Comparison of ENCODE assay signal across 18 cellular contexts in the genomic region with DNA sequence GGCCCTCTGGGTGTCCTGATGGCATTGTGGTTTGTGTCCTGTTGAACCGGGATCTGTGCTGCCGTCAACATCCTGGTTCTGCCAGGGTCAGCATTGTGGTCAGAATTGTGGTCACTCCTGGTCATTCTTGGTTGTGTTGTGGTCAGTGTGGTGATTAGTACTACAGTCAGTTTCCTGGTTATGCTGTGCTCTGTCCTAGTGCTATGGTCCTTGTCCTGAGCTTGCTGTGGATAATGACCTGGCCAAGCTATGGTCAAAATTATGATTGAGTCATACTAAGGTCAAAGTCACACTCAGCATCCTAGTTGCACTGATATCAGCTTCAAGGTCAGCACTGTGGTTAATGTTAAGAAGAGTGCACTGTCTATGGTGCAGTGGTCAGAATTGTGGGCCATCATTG. TPM values are rescaled to one million over a fixed set of nuclear protein-coding genes. Genes with fewer than 3 reads are reported as not detected.
"Had no signal": no experiment of that assay in that cellular context is flagged by ENCODE, and none has a peak within 500 bp of the region (broad histone marks: within the 10 kb centered on the region; RNA-seq: fewer than 3 reads in every experiment).

No MANE protein-coding gene starts in this region.

- H3K27ac Mint-ChIP-seq: activated B cell treated with CpG ODN at 0.5 μM for 24 hours; activated CD4-positive, alpha-beta T cell treated with anti-CD3 and anti-CD28 coated beads, Interleukin-2, amount 10 ng/mL, durations not matched to agents 24 days and 14 days; activated naive CD4-positive, alpha-beta T cell treated with anti-CD3 and anti-CD28 coated beads, Interleukin-2, amount 10 ng/mL, durations not matched to agents 7 days and 5 days; immature natural killer cell; natural killer cell; stimulated activated naive CD8-positive, alpha-beta T cell treated with anti-CD3 and anti-CD28 coated beads, Interleukin-15, Interleukin-2, amounts not matched to agents 100 ng/mL and 50 ng/mL, for 24 hours had no signal

- H3K36me3 Mint-ChIP-seq: activated naive CD4-positive, alpha-beta T cell treated with anti-CD3 and anti-CD28 coated beads, Interleukin-2, amount 10 ng/mL, durations not matched to agents 7 days and 5 days; immature natural killer cell; natural killer cell had no signal

- H3K9me3 Mint-ChIP-seq: natural killer cell; stimulated activated naive CD8-positive, alpha-beta T cell treated with anti-CD3 and anti-CD28 coated beads, Interleukin-15, Interleukin-2, amounts not matched to agents 100 ng/mL and 50 ng/mL, for 24 hours had no signal

- H3K9me3 ChIP-seq: adrenal gland had no signal

- H3K4me3 ChIP-seq: adrenal gland, coronary artery, psoas muscle, upper lobe of left lung had no signal

- DNase-seq: activated B cell treated with CpG ODN at 0.5 μM for 24 hours; activated CD4-positive, alpha-beta T cell treated with anti-CD3 and anti-CD28 coated beads, Interleukin-2, amount 10 ng/mL, durations not matched to agents 24 days and 14 days; activated CD8-positive, alpha-beta memory T cell treated with anti-CD3 and anti-CD28 coated beads for 24 hours; activated naive CD4-positive, alpha-beta T cell treated with anti-CD3 and anti-CD28 coated beads, Interleukin-2, amount 10 ng/mL, durations not matched to agents 7 days and 5 days; adrenal gland; caudate nucleus; effector CD4-positive, alpha-beta T cell; immature natural killer cell; left cardiac atrium; mammary epithelial cell; natural killer cell; occipital lobe; psoas muscle; stimulated activated CD4-positive, alpha-beta T cell treated with anti-CD3 and anti-CD28 coated beads, Interleukin-4, amount 100 ng/mL, for 1 hour; T-helper 2 cell; upper lobe of left lung had no signal

- H3K27me3 ChIP-seq: adrenal gland had no signal

- H3K27ac ChIP-seq: adrenal gland, coronary artery, psoas muscle, upper lobe of left lung had no signal

- H3K36me3 ChIP-seq: adrenal gland, upper lobe of left lung had no signal

- ATAC-seq: left cardiac atrium, psoas muscle had no signal

- H3K4me3 Mint-ChIP-seq: activated B cell treated with CpG ODN at 0.5 μM for 24 hours; activated CD4-positive, alpha-beta T cell treated with anti-CD3 and anti-CD28 coated beads, Interleukin-2, amount 10 ng/mL, durations not matched to agents 24 days and 14 days; activated naive CD4-positive, alpha-beta T cell treated with anti-CD3 and anti-CD28 coated beads, Interleukin-2, amount 10 ng/mL, durations not matched to agents 7 days and 5 days; immature natural killer cell; natural killer cell; stimulated activated naive CD8-positive, alpha-beta T cell treated with anti-CD3 and anti-CD28 coated beads, Interleukin-15, Interleukin-2, amounts not matched to agents 100 ng/mL and 50 ng/mL, for 24 hours had no signal

RNA-seq across cellular contexts. Expression of gene OLFM2, which starts 4.5 kb away (rescaled TPM):
- total RNA-seq: activated B cell treated with CpG ODN at 0.5 μM for 24 hours had no signal
